8 cellular contexts compared by ENCODE assay signal in the genomic region with DNA sequence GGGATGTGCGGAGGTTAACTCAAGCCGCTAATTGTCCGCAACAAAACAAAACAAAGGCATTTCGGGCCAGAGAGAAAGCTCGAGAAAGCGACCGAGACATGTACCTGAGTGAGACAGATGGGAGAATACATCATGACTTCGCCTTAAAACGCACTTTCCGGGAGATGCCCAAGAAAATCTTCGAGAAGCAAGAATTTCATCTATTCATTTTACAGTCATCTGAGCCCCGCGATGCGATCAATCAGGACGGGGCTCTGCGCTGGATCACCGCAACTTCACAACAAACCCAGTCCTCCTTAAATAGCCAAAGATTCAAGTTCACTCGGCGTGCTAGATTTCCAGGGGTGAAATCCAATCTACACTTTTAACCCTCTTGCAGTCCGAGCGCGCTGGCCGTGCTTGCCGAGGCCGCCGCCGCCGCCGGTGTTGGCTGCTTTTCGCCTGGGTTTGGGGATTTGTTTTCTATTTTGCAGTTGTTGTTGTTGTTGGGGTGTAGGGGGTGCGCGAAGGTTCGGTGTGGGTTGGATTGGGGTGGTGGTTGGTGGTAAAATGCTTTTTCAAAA. TPM values are rescaled to one million over a fixed set of nuclear protein-coding genes. Genes with fewer than 3 reads are reported as not detected.
DNase-seq lines count a peak whose midpoint lies in the region; ATAC-seq and TF ChIP-seq lines count a peak whose summit lies in the region.

No MANE protein-coding gene starts in this region.

- ATAC-seq in GM18873 (IDR thresholded peaks at IDR 0.05; ENCODE audit: low FRiP score, unreplicated experiment) (no peak), HG02571 (IDR thresholded peaks at IDR 0.05; ENCODE audit: unreplicated experiment) (no peak)

- H3K27me3 Mint-ChIP-seq in activated T-helper 1 cell treated with anti-CD3 and anti-CD28 coated beads, Interleukin-12 subunit alpha, Interleukin-12 subunit beta, Interleukin-2, Interleukin-4 antibody, amounts not matched to agents 30 ng/mL and 10 ng/mL and 1 ng/mL, durations not matched to agents 14 hours and 24 hours and 36 hours (ENCODE audit: insufficient read depth), result peaks cover 59% of the 10 kb centered on the region

- intact Hi-C loops in activated T-helper 1 cell treated with anti-CD3 and anti-CD28 coated beads, Interleukin-12 subunit alpha, Interleukin-12 subunit beta, Interleukin-2, Interleukin-4 antibody, amounts not matched to agents 30 ng/mL and 10 ng/mL and 1 ng/mL, durations not matched to agents 14 hours and 24 hours and 36 hours (cut with micrococcal nuclease), result loop anchor here (2.0 kb wide), 1 partner anchor 13 kb away; no protein-coding TSS in a partner anchor

- H3K4me1 Mint-ChIP-seq in activated T-helper 1 cell treated with anti-CD3 and anti-CD28 coated beads, Interleukin-12 subunit alpha, Interleukin-12 subunit beta, Interleukin-2, Interleukin-4 antibody, amounts not matched to agents 30 ng/mL and 10 ng/mL and 1 ng/mL, durations not matched to agents 14 hours and 24 hours and 36 hours (ENCODE audit: low read depth), result peaks cover 16% of the 10 kb centered on the region

- peak overlapping the region; percentile 50 for H3K4me3 ChIP-seq in AG10803 (ENCODE audit: low read length)

- no peak for TF ChIP-seq CTCF in AG10803 (conservative IDR thresholded peaks at IDR 0.05; ENCODE audit: low read length)

- H3K27ac Mint-ChIP-seq in activated T-helper 1 cell treated with anti-CD3 and anti-CD28 coated beads, Interleukin-12 subunit alpha, Interleukin-12 subunit beta, Interleukin-2, Interleukin-4 antibody, amounts not matched to agents 30 ng/mL and 10 ng/mL and 1 ng/mL, durations not matched to agents 14 hours and 24 hours and 36 hours, result peak overlapping the region; percentile 83

- peak overlapping the region; percentile 82 for H3K4me3 Mint-ChIP-seq in activated T-helper 1 cell treated with anti-CD3 and anti-CD28 coated beads, Interleukin-12 subunit alpha, Interleukin-12 subunit beta, Interleukin-2, Interleukin-4 antibody, amounts not matched to agents 30 ng/mL and 10 ng/mL and 1 ng/mL, durations not matched to agents 14 hours and 24 hours and 36 hours

- DNase-seq in AG10803 (ENCODE audit: low read depth), result peak; percentile 11
- peak; percentile 35 for DNase-seq in HK-2 (ENCODE audit: unreplicated experiment)
- no peak for DNase-seq in activated T-helper 1 cell treated with anti-CD3 and anti-CD28 coated beads, Interleukin-12 subunit alpha, Interleukin-12 subunit beta, Interleukin-2, Interleukin-4 antibody, amounts not matched to agents 30 ng/mL and 10 ng/mL and 1 ng/mL, durations not matched to agents 14 hours and 24 hours and 36 hours (ENCODE audit: low spot score)
- DNase-seq in globus pallidus (ENCODE audit: low spot score), result peak; percentile 67
- DNase-seq in pons (ENCODE audit: low spot score), result peak; percentile 57
- no peak for DNase-seq in NCI-H2029 (lab: John Stamatoyannopoulos, UW)

- H3K9me3 Mint-ChIP-seq in activated T-helper 1 cell treated with anti-CD3 and anti-CD28 coated beads, Interleukin-12 subunit alpha, Interleukin-12 subunit beta, Interleukin-2, Interleukin-4 antibody, amounts not matched to agents 30 ng/mL and 10 ng/mL and 1 ng/mL, durations not matched to agents 14 hours and 24 hours and 36 hours, result no peaks in the 10 kb centered on the region

- peaks cover 7% of the 10 kb centered on the region for H3K36me3 Mint-ChIP-seq in activated T-helper 1 cell treated with anti-CD3 and anti-CD28 coated beads, Interleukin-12 subunit alpha, Interleukin-12 subunit beta, Interleukin-2, Interleukin-4 antibody, amounts not matched to agents 30 ng/mL and 10 ng/mL and 1 ng/mL, durations not matched to agents 14 hours and 24 hours and 36 hours (ENCODE audit: low read depth)

RNA-seq across cellular contexts. Expression of a gene that starts 0.5 kb away (rescaled TPM):
- total RNA-seq in activated T-helper 1 cell treated with anti-CD3 and anti-CD28 coated beads, Interleukin-12 subunit alpha, Interleukin-12 subunit beta, Interleukin-2, Interleukin-4 antibody, amounts not matched to agents 30 ng/mL and 10 ng/mL and 1 ng/mL, durations not matched to agents 14 hours and 24 hours and 36 hours, result not detected in 2 replicates

Comparison
In these comparisons a context has a peak if more than half of its experiments do, and no peak if none do; other contexts are left out.
1. DNase-seq: peak in AG10803 (single experiment), HK-2 (single experiment), globus pallidus (single experiment) and pons (single experiment); none in activated T-helper 1 cell treated with anti-CD3 and anti-CD28 coated beads, Interleukin-12 subunit alpha, Interleukin-12 subunit beta, Interleukin-2, Interleukin-4 antibody, amounts not matched to agents 30 ng/mL and 10 ng/mL and 1 ng/mL, durations not matched to agents 14 hours and 24 hours and 36 hours (single experiment) and NCI-H2029 (single experiment).